33 cellular contexts compared by ENCODE assay signal in genomic region chr5:90312027-90312426, GRCh38.
"Had no signal": no experiment of that assay in that cellular context is flagged by ENCODE, and none has a peak within 500 bp of the region (broad histone marks: within the 10 kb centered on the region; RNA-seq: fewer than 3 reads in every experiment).

No MANE protein-coding gene starts in this region.

- H3K4me1 ChIP-seq: esophagus muscularis mucosa, foreskin keratinocyte, gastrocnemius medialis, heart left ventricle had no signal

- H3K9me3 ChIP-seq: esophagus muscularis mucosa, gastrocnemius medialis, heart left ventricle had no signal

- H3K4me1 Mint-ChIP-seq: activated B cell treated with CpG ODN at 0.5 μM for 24 hours; activated T-helper 17 cell treated with anti-CD3 and anti-CD28 coated beads, Interleukin-2, amount 50 U/mL, for 72 hours; central memory CD8-positive, alpha-beta T cell; T-helper 17 cell had no signal

- ATAC-seq: activated CD4-positive, CD25-positive, alpha-beta regulatory T cell treated with anti-CD3 and anti-CD28 coated beads, Interleukin-2, amount 50 U/mL, for 24 hours; activated CD8-positive, alpha-beta T cell treated with anti-CD3 and anti-CD28 coated beads for 36 hours; activated T-cell treated with anti-CD3 and anti-CD28 coated beads, Interleukin-2, amount 50 U/mL, for 4 hours; activated T-helper 17 cell treated with anti-CD3 and anti-CD28 coated beads, Interleukin-2, amount 50 U/mL, for 72 hours; effector memory CD8-positive, alpha-beta T cell; gastrocnemius medialis; heart left ventricle; T-helper 17 cell had no signal

- H3K9me3 Mint-ChIP-seq: activated CD8-positive, alpha-beta T cell treated with anti-CD3 and anti-CD28 coated beads for 36 hours; activated T-cell treated with anti-CD3 and anti-CD28 coated beads, Interleukin-2, amount 50 U/mL, for 4 hours; activated T-helper 17 cell treated with anti-CD3 and anti-CD28 coated beads, Interleukin-2, amount 50 U/mL, for 72 hours; central memory CD8-positive, alpha-beta T cell; effector memory CD8-positive, alpha-beta T cell; T-helper 2 cell treated with Interferon-gamma antibody and Interleukin-4, amounts not matched to agents 5 μg/mL and 100 μg/mL, for 36 hours had no signal

- H3K4me3 ChIP-seq: esophagus muscularis mucosa, gastrocnemius medialis, heart left ventricle had no signal

- H3K36me3 ChIP-seq: brain microvascular endothelial cell, esophagus muscularis mucosa, gastrocnemius medialis, heart left ventricle, WERI-Rb-1 had no signal

- H3K27ac Mint-ChIP-seq: activated B cell treated with CpG ODN at 0.5 μM for 24 hours; activated CD8-positive, alpha-beta T cell treated with anti-CD3 and anti-CD28 coated beads for 36 hours; activated naive CD8-positive, alpha-beta T cell; activated T-helper 17 cell treated with anti-CD3 and anti-CD28 coated beads, Interleukin-2, amount 50 U/mL, for 72 hours; effector memory CD8-positive, alpha-beta T cell; T-helper 17 cell; T-helper 2 cell treated with Interferon-gamma antibody and Interleukin-4, amounts not matched to agents 5 μg/mL and 100 μg/mL, for 36 hours had no signal

- H3K36me3 Mint-ChIP-seq: activated naive CD8-positive, alpha-beta T cell had no signal

- DNase-seq: activated B cell treated with CpG ODN at 0.5 μM for 24 hours; activated CD4-positive, alpha-beta T cell treated with anti-CD3 and anti-CD28 coated beads for 48 hours; activated CD4-positive, alpha-beta T cell treated with anti-CD3 and anti-CD28 coated beads, Interleukin-2, amount 50 U/mL, for 1 hour; activated CD4-positive, alpha-beta T cell treated with anti-CD3 and anti-CD28 coated beads, Interleukin-2, amount 50 U/mL, for 48 hours; activated CD8-positive, alpha-beta memory T cell treated with anti-CD3 and anti-CD28 coated beads for 24 hours; activated CD8-positive, alpha-beta T cell treated with anti-CD3 and anti-CD28 coated beads for 36 hours; activated effector memory CD4-positive, alpha-beta T cell treated with Interleukin-2 at 50 U/mL for 16 hours; activated gamma-delta T cell treated with Interleukin-2 at 50 U/mL for 16 hours; activated naive CD4-positive, alpha-beta T cell treated with anti-CD3 and anti-CD28 coated beads, Interleukin-2, amount 50 U/mL, for 16 hours; activated naive CD4-positive, alpha-beta T cell treated with Interleukin-2 at 50 U/mL for 16 hours; activated T-cell treated with anti-CD3 and anti-CD28 coated beads, Interleukin-2, amount 50 U/mL, for 4 hours; amniotic stem cell; anterior cingulate cortex; brain microvascular endothelial cell; cortex of kidney; dermis blood vessel endothelial cell; effector CD4-positive, alpha-beta T cell; effector memory CD8-positive, alpha-beta T cell; erythroblast; gastrocnemius medialis; glutamatergic neuron; heart left ventricle; T-helper 17 cell; T1000; WERI-Rb-1 had no signal

- H3K27me3 ChIP-seq: brain microvascular endothelial cell, esophagus muscularis mucosa, foreskin keratinocyte, gastrocnemius medialis, heart left ventricle had no signal

- H3K27me3 Mint-ChIP-seq: activated B cell treated with CpG ODN at 0.5 μM for 24 hours; activated naive CD8-positive, alpha-beta T cell; activated T-helper 17 cell treated with anti-CD3 and anti-CD28 coated beads, Interleukin-2, amount 50 U/mL, for 72 hours; central memory CD8-positive, alpha-beta T cell; effector memory CD8-positive, alpha-beta T cell; T-helper 17 cell had no signal

- H3K27ac ChIP-seq: brain microvascular endothelial cell, esophagus muscularis mucosa, foreskin keratinocyte, gastrocnemius medialis, heart left ventricle, WERI-Rb-1 had no signal

- FAIRE-seq: astrocyte had no signal

- H3K4me3 Mint-ChIP-seq: activated B cell treated with CpG ODN at 0.5 μM for 24 hours; activated CD8-positive, alpha-beta T cell treated with anti-CD3 and anti-CD28 coated beads for 36 hours; activated naive CD8-positive, alpha-beta T cell; activated T-cell treated with anti-CD3 and anti-CD28 coated beads, Interleukin-2, amount 50 U/mL, for 4 hours; activated T-helper 17 cell treated with anti-CD3 and anti-CD28 coated beads, Interleukin-2, amount 50 U/mL, for 72 hours; central memory CD8-positive, alpha-beta T cell; effector memory CD8-positive, alpha-beta T cell; T-helper 17 cell; T-helper 2 cell treated with Interferon-gamma antibody and Interleukin-4, amounts not matched to agents 5 μg/mL and 100 μg/mL, for 36 hours had no signal
